8 cellular contexts compared by ENCODE assay signal in the genomic region with DNA sequence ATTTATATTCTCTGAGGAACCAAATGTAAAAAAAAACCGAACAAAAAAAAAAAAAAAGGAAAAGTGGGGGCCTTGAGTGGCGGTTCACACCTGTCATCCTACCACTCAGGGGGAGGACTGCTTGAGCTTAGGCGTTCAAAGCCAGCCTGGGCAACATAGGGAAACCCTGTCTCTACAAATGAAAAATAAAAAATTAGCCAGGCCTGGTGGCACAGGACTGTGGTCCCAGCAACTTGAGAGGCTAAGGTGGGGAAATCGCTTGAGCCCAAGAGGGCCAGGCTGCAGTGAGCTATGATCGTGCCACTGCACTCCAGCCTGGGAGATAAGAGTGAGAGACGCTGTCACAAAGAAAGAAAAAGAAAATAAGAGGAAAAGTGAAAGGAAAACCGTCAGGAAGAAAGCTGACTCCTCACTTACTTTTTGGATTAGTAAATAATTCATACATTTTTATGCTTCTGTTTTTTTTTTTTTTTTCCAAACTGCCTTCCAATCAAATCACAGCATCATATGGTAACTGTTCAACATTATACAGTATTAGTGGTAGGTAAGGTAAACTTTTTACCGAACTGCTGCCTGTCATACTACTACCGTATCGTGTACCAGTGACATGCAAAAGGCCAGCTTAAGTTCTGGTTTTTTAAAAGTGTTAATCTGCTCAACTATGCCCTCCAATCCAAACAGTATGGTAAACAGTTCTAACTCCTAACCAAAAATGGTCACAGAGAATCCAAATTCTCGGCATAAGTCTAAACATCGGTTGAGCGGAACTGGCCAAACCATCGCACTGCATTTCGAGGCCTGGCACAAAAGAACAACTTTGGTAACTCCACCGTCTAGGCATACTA. TPM values are rescaled to one million over a fixed set of nuclear protein-coding genes. Genes with fewer than 3 reads are reported as not detected.
DNase-seq lines count a peak whose midpoint lies in the region; ATAC-seq and TF ChIP-seq lines count a peak whose summit lies in the region.

No MANE protein-coding gene starts in this region.

- peaks cover 12% of the 10 kb centered on the region for H3K79me2 ChIP-seq in mesendoderm (ENCODE audit: control insufficient read depth, insufficient read depth, low read length)

- peaks cover 4% of the 10 kb centered on the region for H3K79me1 ChIP-seq in mesendoderm (ENCODE audit: low read length)

- H3K4me1 ChIP-seq in mesendoderm (ENCODE audit: control insufficient read depth, low read depth, low read length) (peaks cover 4% of the 10 kb centered on the region), uterus (peaks cover 0 to 10% of the 10 kb centered on the region in 2 donors)

- no peak overlapping the region for H3K18ac ChIP-seq in mesendoderm (ENCODE audit: low read length)

- no peak overlapping the region for H2BK5ac ChIP-seq in mesendoderm (ENCODE audit: low read length)

- intact Hi-C loops in uterus (cut with DNase I; ENCODE audit: low total_unique reads), result no loop called here

- H3K4me3 ChIP-seq in AG04449 (ENCODE audit: low read depth, low read length) (peak overlapping the region; percentile 96), mesendoderm (ENCODE audit: low read length) (peak overlapping the region; percentile 96), uterus (peak overlapping the region; percentile 83 to 99)

- ATAC-seq in GM18519 (IDR thresholded peaks at IDR 0.05; ENCODE audit: low FRiP score, unreplicated experiment), result peak; percentile 25
- peak; percentile 5 for ATAC-seq in HG03039 (IDR thresholded peaks at IDR 0.05; ENCODE audit: unreplicated experiment)

- H4K5ac ChIP-seq in mesendoderm (ENCODE audit: low read length), result no peak overlapping the region

- CTCF ChIA-PET in AG04449 (lab: Yijun Ruan, JAX), result interaction anchor here (0.6 to 1.5 kb wide), 5 partner anchors 9 to 632 kb away, joined by 3 to 5 read pairs (median 4); no protein-coding TSS in a partner anchor

- no peak overlapping the region for H2BK15ac ChIP-seq in mesendoderm (replicated peaks; ENCODE audit: low read depth)

- H4K8ac ChIP-seq in mesendoderm (ENCODE audit: low read depth, low read length), result no peak overlapping the region

- H3K9ac ChIP-seq in mesendoderm (ENCODE audit: low read length), result peak overlapping the region; percentile 94

- POLR2A ChIA-PET in AG04449 (lab: Yijun Ruan, JAX), result interaction anchor here (0.6 kb wide), 1 partner anchor 683 kb away, joined by 3 read pairs; no protein-coding TSS in a partner anchor

- DNase-seq in AG04449 (ENCODE audit: low read depth, low spot score) (no peak), RKO (ENCODE audit: low spot score) (peak; percentile 58), dermis blood vessel endothelial cell (peak; percentile 25), mesendoderm (peak; percentile 26), uterus (no peak), cerebellar cortex (ENCODE audit: low spot score) (no peak)

- H2BK120ac ChIP-seq in mesendoderm (ENCODE audit: low read depth, low read length), result no peak overlapping the region

- TF ChIP-seq CTCF in AG04449 (IDR thresholded peaks at IDR 0.05; ENCODE audit: insufficient read depth, low read length, missing control alignments), result no peak
- no peak for TF ChIP-seq CTCF in uterus (IDR thresholded peaks at IDR 0.05)

- H3K4ac ChIP-seq in mesendoderm (ENCODE audit: low read depth, low read length), result no peak overlapping the region

- no peak for TF ChIP-seq POLR2A in uterus (IDR thresholded peaks at IDR 0.05)

- H3K4me2 ChIP-seq in mesendoderm (ENCODE audit: low read length), result peak overlapping the region; percentile 33

- H3K36me3 ChIP-seq in mesendoderm (ENCODE audit: control insufficient read depth, insufficient read depth, low read length) (no peaks in the 10 kb centered on the region), uterus (no peaks in the 10 kb centered on the region)

- H3K56ac ChIP-seq in mesendoderm (ENCODE audit: low read length), result peak overlapping the region; percentile 97

- no peak overlapping the region for H3K27ac ChIP-seq in mesendoderm (ENCODE audit: low read depth, low read length)
- H3K27ac ChIP-seq in uterus, result peak overlapping the region; percentile 94 to 96

- WGBS in mesendoderm (ENCODE audit: extremely low coverage, insufficient coverage, low lambda C conversion rate), result no CpG with 5 or more reads among the region's 16 CpGs

- H3K23ac ChIP-seq in mesendoderm (ENCODE audit: low read length), result no peak overlapping the region

- H2AK5ac ChIP-seq in mesendoderm (ENCODE audit: low read length), result no peak overlapping the region

- no peaks in the 10 kb centered on the region for H3K9me3 ChIP-seq in uterus

- H3K27me3 ChIP-seq in mesendoderm (ENCODE audit: insufficient read depth, low read length, poor library complexity), result no peaks in the 10 kb centered on the region
- no peaks in the 10 kb centered on the region for H3K27me3 ChIP-seq in uterus

RNA-seq across cellular contexts. Expression of a gene that starts 1.2 kb away (rescaled TPM):
- 21.1 and 21.7 TPM in 2 replicates for total RNA-seq in dermis blood vessel endothelial cell
- polyA plus RNA-seq in mesendoderm (2013, experiment 1 of 2), result 23.5 TPM
- 22.9 TPM for polyA plus RNA-seq in mesendoderm (2013, experiment 2 of 2)
- 100 to 1,000 TPM in 2 of 4 donors, 10 to 100 TPM in 2; 28.5 to 164 (median 87.1) TPM for total RNA-seq in uterus

RNA-seq across cellular contexts. Expression of a gene that starts 41.9 kb away (rescaled TPM):
- 32.8 and 38.8 TPM in 2 replicates for total RNA-seq in dermis blood vessel endothelial cell
- polyA plus RNA-seq in mesendoderm (2013, experiment 1 of 2), result 54.9 TPM
- polyA plus RNA-seq in mesendoderm (2013, experiment 2 of 2), result 57.3 TPM
- total RNA-seq in uterus, result 10 to 100 TPM; 14.9 to 84.9 (median 40.6) TPM

Comparison
In these comparisons a context has a peak if more than half of its experiments do, and no peak if none do; other contexts are left out.
1. DNase-seq: peak in RKO (single experiment), dermis blood vessel endothelial cell (single experiment) and mesendoderm (single experiment); none in AG04449 (single experiment), uterus (0 of 2) and cerebellar cortex (single experiment).
2. Peak in every context shown above with its lines, with median percentiles within 50 percentile points of each other: H3K4me3 ChIP-seq.